1 cellular context compared by ENCODE assay signal in the genomic region with DNA sequence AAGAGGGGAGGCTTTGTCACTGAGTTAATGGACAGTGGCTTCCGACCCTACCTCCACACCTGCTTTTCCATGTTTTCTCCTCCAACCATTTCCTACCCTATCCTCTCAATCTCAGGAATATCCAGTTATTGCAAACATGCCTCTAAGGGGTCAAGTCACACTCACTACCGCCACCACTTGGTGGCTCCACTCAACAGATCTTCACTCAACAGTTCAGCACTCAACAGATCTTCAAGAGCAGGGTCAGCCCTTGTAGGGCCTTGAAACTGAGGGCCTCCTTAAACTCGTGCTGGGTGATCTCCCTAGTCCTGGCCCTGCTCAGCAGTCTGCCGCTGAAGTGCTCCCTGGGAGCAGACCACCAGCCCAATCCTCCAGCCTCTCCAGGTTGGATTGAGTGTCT.
TF ChIP-seq lines count a peak whose summit lies in the region.

No MANE protein-coding gene starts in this region.

TF ChIP-seq in HCT116, 20 proteins besides CTCF, POLR2A, EP300 and RAD21 (continued from another document):
- TF ChIP-seq, protein P1, sequence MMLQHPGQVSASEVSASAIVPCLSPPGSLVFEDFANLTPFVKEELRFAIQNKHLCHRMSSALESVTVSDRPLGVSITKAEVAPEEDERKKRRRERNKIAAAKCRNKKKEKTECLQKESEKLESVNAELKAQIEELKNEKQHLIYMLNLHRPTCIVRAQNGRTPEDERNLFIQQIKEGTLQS (IDR thresholded peaks at IDR 0.05) = no peak
